In genomic region chr6:152815230-152815922, GRCh38 we compare ENCODE assay signal across 1 cellular context.
TF ChIP-seq lines count a peak whose summit lies in the region.

No MANE protein-coding gene starts in this region.

TF ChIP-seq in SK-N-SH treated with all-trans-retinoic acid at 6 μM for 48 hours, 23 proteins besides CTCF, POLR2A, EP300 and RAD21 (continued from another document):
- no peak for TF ChIP-seq PATZ1 (CRISPR knock-in tag; IDR thresholded peaks at IDR 0.05; ENCODE audit: borderline replicate concordance)
- TF ChIP-seq TCF4 (CRISPR knock-in tag; IDR thresholded peaks at IDR 0.05; ENCODE audit: borderline replicate concordance) = peak; percentile 93
- peak; percentile 77 for TF ChIP-seq ISL1 (CRISPR knock-in tag; IDR thresholded peaks at IDR 0.05)
- peak; percentile 87 for TF ChIP-seq CREB5 (CRISPR knock-in tag; IDR thresholded peaks at IDR 0.05; ENCODE audit: low read depth)
- TF ChIP-seq ZNF565 (CRISPR knock-in tag; conservative IDR thresholded peaks at IDR 0.05; ENCODE audit: low read depth) = no peak
- peak; percentile 87; the same call in 1 of the 2 replicates for TF ChIP-seq TSHZ2 (CRISPR knock-in tag; IDR thresholded peaks at IDR 0.05)
- TF ChIP-seq ZFP30 (CRISPR knock-in tag; IDR thresholded peaks at IDR 0.05) = no peak
- no peak for TF ChIP-seq BACH2 (CRISPR knock-in tag; IDR thresholded peaks at IDR 0.05; ENCODE audit: borderline replicate concordance)
